1 cellular context compared by ENCODE assay signal in the genomic region with DNA sequence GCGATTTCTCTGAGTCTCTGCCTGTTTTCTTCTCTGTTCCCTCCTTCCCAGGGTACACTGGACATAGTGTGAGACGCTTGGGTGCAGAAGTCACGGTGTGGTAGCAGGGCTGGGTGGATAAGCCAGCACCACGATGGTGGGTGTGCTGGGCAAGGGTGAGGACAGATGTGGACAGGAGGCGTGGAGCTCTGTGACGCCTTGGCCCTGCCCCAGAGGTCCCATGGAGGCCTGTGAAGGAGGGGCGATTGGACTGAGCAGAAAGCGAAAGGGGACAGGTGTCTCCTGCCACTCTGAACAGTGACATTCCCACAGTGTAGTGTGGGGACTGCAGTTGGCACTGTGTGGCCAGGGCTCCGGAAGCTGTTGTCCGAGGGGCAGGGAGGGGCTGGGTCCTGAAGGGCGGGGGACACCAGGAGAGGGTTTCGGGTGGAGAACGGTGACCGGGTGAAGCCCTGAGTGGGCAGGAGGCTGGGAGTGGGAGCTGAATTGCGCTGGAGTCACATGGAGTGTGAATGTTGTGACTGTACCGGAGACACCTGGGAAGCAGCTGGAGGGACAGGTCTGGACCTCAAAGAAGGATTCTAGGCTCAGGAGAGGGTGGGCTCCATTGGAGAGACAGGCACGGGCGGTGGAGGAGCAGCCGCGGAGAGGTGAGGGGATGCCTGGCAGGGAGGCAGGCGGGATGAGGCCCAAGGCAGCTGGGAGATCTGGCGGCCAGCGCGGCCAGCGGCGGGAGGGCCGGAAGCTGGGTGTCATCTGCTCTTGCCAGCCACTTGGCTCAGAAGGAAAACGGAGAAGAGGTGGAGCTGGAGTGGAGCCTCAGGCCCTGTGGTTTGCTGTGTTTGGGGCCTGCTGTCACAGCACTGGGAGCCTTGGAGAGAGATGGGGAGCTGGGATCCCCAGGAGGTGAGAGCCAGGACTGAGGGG.
TF ChIP-seq lines count a peak whose summit lies in the region.

No MANE protein-coding gene starts in this region.

TF ChIP-seq in SK-N-SH, 30 proteins besides CTCF, POLR2A, EP300 and RAD21 (continued from another document):
- TF ChIP-seq, protein P1, sequence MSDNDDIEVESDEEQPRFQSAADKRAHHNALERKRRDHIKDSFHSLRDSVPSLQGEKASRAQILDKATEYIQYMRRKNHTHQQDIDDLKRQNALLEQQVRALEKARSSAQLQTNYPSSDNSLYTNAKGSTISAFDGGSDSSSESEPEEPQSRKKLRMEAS (IDR thresholded peaks at IDR 0.05; ENCODE audit: low read depth), result no peak
- TF ChIP-seq NFIC (IDR thresholded peaks at IDR 0.05; ENCODE audit: borderline replicate concordance) (0 out of 2 replicates have a peak, but pooled peaks have one; percentile 19), RCOR1 (IDR thresholded peaks at IDR 0.05; ENCODE audit: low read length) (no peak; the same call in 1 of the 2 replicates), GABPA (IDR thresholded peaks at IDR 0.05; ENCODE audit: low read depth) (no peak), CHD2 (IDR thresholded peaks at IDR 0.05; ENCODE audit: low read length, partially characterized antibody) (no peak), MXI1 (IDR thresholded peaks at IDR 0.05; ENCODE audit: low read depth, low read length) (peak; percentile 84), FOXJ3 (CRISPR knock-in tag; IDR thresholded peaks at IDR 0.05) (no peak)
- TF ChIP-seq, protein P2, sequence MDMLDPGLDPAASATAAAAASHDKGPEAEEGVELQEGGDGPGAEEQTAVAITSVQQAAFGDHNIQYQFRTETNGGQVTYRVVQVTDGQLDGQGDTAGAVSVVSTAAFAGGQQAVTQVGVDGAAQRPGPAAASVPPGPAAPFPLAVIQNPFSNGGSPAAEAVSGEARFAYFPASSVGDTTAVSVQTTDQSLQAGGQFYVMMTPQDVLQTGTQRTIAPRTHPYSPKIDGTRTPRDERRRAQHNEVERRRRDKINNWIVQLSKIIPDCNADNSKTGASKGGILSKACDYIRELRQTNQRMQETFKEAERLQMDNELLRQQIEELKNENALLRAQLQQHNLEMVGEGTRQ (IDR thresholded peaks at IDR 0.05; ENCODE audit: borderline replicate concordance, low read depth, low read length), result no peak
